ENCODE assay signal across 16 cellular contexts in genomic region chr6:159090530-159091306, GRCh38. TPM values are rescaled to one million over a fixed set of nuclear protein-coding genes. Genes with fewer than 3 reads are reported as not detected.
DNase-seq lines count a peak whose midpoint lies in the region; ATAC-seq, FAIRE-seq and TF ChIP-seq lines count a peak whose summit lies in the region.
"Had no signal": no experiment of that assay in that cellular context is flagged by ENCODE, and none has a peak within 500 bp of the region (broad histone marks: within the 10 kb centered on the region; RNA-seq: fewer than 3 reads in every experiment).

No MANE protein-coding gene starts in this region.

- TF ChIP-seq EP300 in HepG2 (IDR thresholded peaks at IDR 0.05; ENCODE audit: low read depth in 2 of 2, low read length in 2 of 2): no peak
- no peak for TF ChIP-seq EP300 in HepG2 (CRISPR knock-in tag; IDR thresholded peaks at IDR 0.05; ENCODE audit: borderline replicate concordance)

- POLR2A ChIA-PET in HepG2 (lab: Yijun Ruan, JAX): no interaction called here

- no peak overlapping the region for H3K4me3 ChIP-seq in HepG2 (replicated peaks in 1 of 3; ENCODE audit: insufficient read depth in 1 of 3, low read depth in 2 of 3, low read length in 3 of 3)
- H3K4me3 ChIP-seq in right lobe of liver: no peak overlapping the region
- no peak overlapping the region for H3K4me3 ChIP-seq in esophagus (ENCODE audit: low read depth in 1 of 2, low read length in 2 of 2)
- H3K4me3 ChIP-seq in smooth muscle cell: no peak overlapping the region
- H3K4me3 ChIP-seq: gastrocnemius medialis, left lung, sigmoid colon, suprapubic skin had no signal

- TF ChIP-seq CTCF in HepG2 (CRISPR knock-in tag; IDR thresholded peaks at IDR 0.05) (no peak), right lobe of liver (IDR thresholded peaks at IDR 0.05) (no peak), smooth muscle cell (IDR thresholded peaks at IDR 0.05; ENCODE audit: borderline replicate concordance, insufficient read depth, poor library complexity, severe bottlenecking) (no peak)

- DNase-seq in HepG2 (ENCODE audit: low spot score) (no peak), right lobe of liver (no peak), NCI-H774 (lab: John Stamatoyannopoulos, UW) (peak; percentile 75), SW480 (ENCODE audit: low spot score) (no peak), smooth muscle cell (lab: John Stamatoyannopoulos, UW; ENCODE audit: unreplicated experiment) (no peak)
- DNase-seq: activated gamma-delta T cell treated with Interleukin-2 at 50 U/mL for 16 hours; gastrocnemius medialis; left lung; NCI-H2081; NK-92 treated with Interleukin-12 subunit alpha and Interleukin-12 subunit beta, amount 100 ng/mL, for 24 hours; sigmoid colon; T-helper 2 cell had no signal

- H3K27me3 ChIP-seq in HepG2 (ENCODE audit: control insufficient read depth in 1 of 2, insufficient read depth in 2 of 2, low read length in 2 of 2) (peaks cover 0 to 8% of the 10 kb centered on the region in 2 experiments; a peak in 3 of 5 replicates), right lobe of liver (no peaks in the 10 kb centered on the region), esophagus (ENCODE audit: control insufficient read depth in 1 of 2, insufficient read depth in 2 of 2, low read length in 2 of 2) (no peaks in the 10 kb centered on the region), smooth muscle cell (ENCODE audit: low read depth) (no peaks in the 10 kb centered on the region)
- H3K27me3 ChIP-seq: gastrocnemius medialis, left lung, sigmoid colon, suprapubic skin had no signal

- H3K36me3 ChIP-seq in HepG2 (replicated peaks in 1 of 2; ENCODE audit: control insufficient read depth in 1 of 2, insufficient read depth in 2 of 2, low read length in 2 of 2) (no peaks in the 10 kb centered on the region), right lobe of liver (no peaks in the 10 kb centered on the region), esophagus (ENCODE audit: control insufficient read depth in 2 of 2, insufficient read depth in 2 of 2, low read length in 1 of 2) (no peaks in the 10 kb centered on the region), smooth muscle cell (ENCODE audit: low read depth) (no peaks in the 10 kb centered on the region)
- H3K36me3 ChIP-seq: gastrocnemius medialis, left lung, sigmoid colon, suprapubic skin had no signal

- no peak overlapping the region for H3K27ac ChIP-seq in HepG2 (ENCODE audit: extremely low read length, insufficient read depth, low read length)
- H3K27ac ChIP-seq in right lobe of liver: no peak overlapping the region
- H3K27ac ChIP-seq in esophagus (ENCODE audit: low read depth in 2 of 2, low read length in 1 of 2): peak overlapping the region; percentile 26 to 40
- H3K27ac ChIP-seq in smooth muscle cell (ENCODE audit: low read depth): no peak overlapping the region
- H3K27ac ChIP-seq: gastrocnemius medialis, sigmoid colon, suprapubic skin had no signal

- peak; percentile 52; the same call in 1 of the 3 replicates for ATAC-seq in HepG2
- no peak for ATAC-seq in right lobe of liver
- ATAC-seq in HG03342 (IDR thresholded peaks at IDR 0.05; ENCODE audit: unreplicated experiment): no peak
- ATAC-seq: gastrocnemius medialis, left lung, WTC11 had no signal

- WGBS in HepG2 (ENCODE audit: low lambda C conversion rate): 18% methylated on average over 9 of the region's 9 CpGs
- 68% methylated on average over 8 of the region's 9 CpGs for WGBS in right lobe of liver (ENCODE audit: insufficient coverage, low coverage, low lambda C conversion rate, missing lambda C conversion rate)
- 60 to 75% methylated on average over 9 of the region's 9 CpGs for WGBS in esophagus, 2 donors
- 90% methylated on average over 9 of the region's 9 CpGs for WGBS in smooth muscle cell (ENCODE audit: low lambda C conversion rate)

- in situ Hi-C loops in HepG2 (cut with HindIII; ENCODE audit: extremely low pct_ligation_motif_present, low pct_unique_long_range_greater_than_20kb): no loop called here

- BruUV-seq in HepG2 (replicated peaks; lab: Mats Ljungman, UMichigan): no TSS peak

- intact Hi-C loops in HepG2 (cut with micrococcal nuclease; ENCODE audit: unreplicated experiment): no loop called here
- intact Hi-C loops in right lobe of liver (cut with DNase I): no loop called here

- no peaks in the 10 kb centered on the region for H3K9me3 ChIP-seq in HepG2 (ENCODE audit: low read length)
- no peaks in the 10 kb centered on the region for H3K9me3 ChIP-seq in right lobe of liver
- no peaks in the 10 kb centered on the region for H3K9me3 ChIP-seq in esophagus (ENCODE audit: control insufficient read depth in 2 of 2, insufficient read depth in 1 of 2, low read depth in 1 of 2, low read length in 1 of 2)
- H3K9me3 ChIP-seq in smooth muscle cell (replicated peaks; ENCODE audit: low read depth): no peaks in the 10 kb centered on the region
- H3K9me3 ChIP-seq: gastrocnemius medialis, left lung, sigmoid colon, suprapubic skin had no signal

- no peaks in the 10 kb centered on the region for H3K4me1 ChIP-seq in HepG2 (ENCODE audit: insufficient read depth, low read length)
- no peaks in the 10 kb centered on the region for H3K4me1 ChIP-seq in right lobe of liver
- no peaks in the 10 kb centered on the region for H3K4me1 ChIP-seq in esophagus (ENCODE audit: control insufficient read depth in 2 of 2, insufficient read depth in 2 of 2, low read length in 1 of 2)
- no peaks in the 10 kb centered on the region for H3K4me1 ChIP-seq in smooth muscle cell (ENCODE audit: low read depth)
- H3K4me1 ChIP-seq: gastrocnemius medialis, sigmoid colon, suprapubic skin had no signal

- H4K20me1 ChIP-seq in HepG2 (ENCODE audit: insufficient read depth, low read length): no peaks in the 10 kb centered on the region
- no peaks in the 10 kb centered on the region for H4K20me1 ChIP-seq in smooth muscle cell (ENCODE audit: low read depth)

- H3K79me2 ChIP-seq in HepG2 (ENCODE audit: insufficient read depth, low read length) (no peaks in the 10 kb centered on the region), smooth muscle cell (ENCODE audit: low read depth) (no peaks in the 10 kb centered on the region)

- no peak for TF ChIP-seq RAD21 in HepG2 (CRISPR knock-in tag; IDR thresholded peaks at IDR 0.05)

- CTCF ChIA-PET in HepG2 (lab: Yijun Ruan, JAX; ENCODE audit: low intra/inter-chr PET ratio, low total read pairs): no interaction called here

- H3K9ac ChIP-seq in HepG2 (ENCODE audit: insufficient read depth, low read depth, low read length): no peak overlapping the region
- no peak overlapping the region for H3K9ac ChIP-seq in smooth muscle cell (ENCODE audit: low read depth)

- H3K4me2 ChIP-seq in HepG2 (ENCODE audit: low read depth, low read length): no peak overlapping the region
- no peak overlapping the region for H3K4me2 ChIP-seq in smooth muscle cell

- FAIRE-seq in HepG2 (lab: Jason Lieb, UNC): no peak

- TF ChIP-seq POLR2A in HepG2 (IDR thresholded peaks at IDR 0.05; ENCODE audit: insufficient read depth in 1 of 2, low read depth in 2 of 2, low read length in 2 of 2): no peak
- no peak for TF ChIP-seq POLR2A in right lobe of liver (IDR thresholded peaks at IDR 0.05)

- no peaks in the 10 kb centered on the region for H3F3A ChIP-seq in smooth muscle cell (ENCODE audit: low read depth)

- H2AFZ ChIP-seq in HepG2 (ENCODE audit: low read length): no peak overlapping the region
- no peak overlapping the region for H2AFZ ChIP-seq in smooth muscle cell (ENCODE audit: low read depth)

TF ChIP-seq in HepG2, 621 proteins besides CTCF, POLR2A, EP300 and RAD21 (continues in another document):
- TF ChIP-seq RBM39 (IDR thresholded peaks at IDR 0.05; ENCODE audit: low read depth, low read length, poor library complexity, severe bottlenecking) (no peak), ZSCAN25 (CRISPR knock-in tag; IDR thresholded peaks at IDR 0.05) (peak; percentile 52; the same call in 1 of the 2 replicates), TCF7 (IDR thresholded peaks at IDR 0.05; ENCODE audit: low read depth) (peak; percentile 65; the same call in 1 of the 2 replicates)

RNA-seq across cellular contexts. Expression of gene TAGAP, which starts 45.9 kb away (rescaled TPM):
- total RNA-seq in HepG2 (2016; rRNA removed; fragmentation: Illumina TruSeq; extraction: Trizol) (not detected in 2 replicates), right lobe of liver (1 to 10 TPM in 3 of 6 experiments, under 1 TPM in 3; 0.13 to 1.8 (median 0.92) TPM), smooth muscle cell (not detected in 2 replicates)
- total RNA-seq in HepG2 (2016; cell fraction: cytosol; rRNA removed; fragmentation: Illumina TruSeq; extraction: Trizol; ENCODE audit: low read depth): not detected in 2 replicates
- not detected in 2 replicates for total RNA-seq in HepG2 (2016; cell fraction: insoluble cytoplasmic fraction; rRNA removed; fragmentation: Illumina TruSeq; extraction: Trizol)
- total RNA-seq in HepG2 (2016; cell fraction: membrane; rRNA removed; fragmentation: Illumina TruSeq; extraction: Trizol): not detected in 2 replicates
- not detected in 2 replicates for total RNA-seq in HepG2 (2016; cell fraction: nucleus; rRNA removed; fragmentation: Illumina TruSeq; extraction: Trizol)
- polyA plus RNA-seq in HepG2 (2011; rRNA removed) (not detected in 2 replicates), esophagus (under 1 TPM; 0.59 to 0.76 TPM), smooth muscle cell (not detected in 2 replicates)
- polyA plus RNA-seq in HepG2 (2011; cell fraction: cytosol; rRNA removed): not detected in 2 replicates
- polyA plus RNA-seq in HepG2 (2011; cell fraction: nucleus; rRNA removed): not detected in 2 replicates
- not detected in 2 replicates for polyA plus RNA-seq in HepG2 (2012)
- polyA plus RNA-seq in HepG2 (2016; cell fraction: cytosol; fragmentation: Illumina TruSeq; extraction: Trizol; ENCODE audit: low read depth): not detected in 2 replicates
- not detected in 2 replicates for polyA plus RNA-seq in HepG2 (2016; cell fraction: insoluble cytoplasmic fraction; fragmentation: Illumina TruSeq; extraction: Trizol; ENCODE audit: low read depth)
- polyA plus RNA-seq in HepG2 (2016; cell fraction: membrane; fragmentation: Illumina TruSeq; extraction: Trizol; ENCODE audit: low read depth): not detected in 2 replicates
- polyA plus RNA-seq in HepG2 (2016; cell fraction: nucleus; fragmentation: Illumina TruSeq; extraction: Trizol; ENCODE audit: insufficient read depth, low read depth): not detected in 2 replicates
- not detected in 2 replicates for polyA minus RNA-seq in HepG2 (2011; rRNA and poly(A)+ RNA removed; ENCODE audit: low replicate concordance)
- not detected in 2 replicates for polyA minus RNA-seq in HepG2 (2011; cell fraction: cytosol; rRNA and poly(A)+ RNA removed)
- not detected in 2 replicates for polyA minus RNA-seq in HepG2 (2011; cell fraction: nucleus; rRNA and poly(A)+ RNA removed)

Comparison
In these comparisons a context has a peak if more than half of its experiments do, and no peak if none do; other contexts are left out.
1. H3K27ac ChIP-seq: peak in esophagus (2 of 2); none in HepG2 (single experiment), right lobe of liver (0 of 3) and smooth muscle cell (single experiment).